In the genomic region with DNA sequence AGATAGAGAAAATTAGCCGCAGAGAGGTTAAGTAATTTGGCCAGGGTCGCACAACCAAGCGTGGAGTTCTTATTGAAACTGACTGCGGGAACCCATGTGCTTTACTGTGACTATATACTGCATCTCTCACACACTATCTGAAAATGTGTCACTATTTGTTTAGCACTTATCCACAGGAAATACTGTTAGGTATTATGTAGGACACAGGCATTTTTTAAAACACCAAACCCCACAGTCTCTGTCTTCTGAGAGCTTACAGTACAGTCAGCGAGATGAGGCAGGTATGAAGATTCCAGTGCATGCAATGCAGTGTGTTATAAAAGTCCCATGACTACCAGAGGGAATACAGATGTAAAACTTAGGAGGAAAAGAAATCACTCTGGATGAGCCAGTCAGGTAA, we compare ENCODE assay signal across 19 cellular contexts. TPM values are rescaled to one million over a fixed set of nuclear protein-coding genes. Genes with fewer than 3 reads are reported as not detected.
A peak's percentile ranks its signal among the peaks of the same experiment; 100 is the strongest.
DNase-seq lines count a peak whose midpoint lies in the region; ATAC-seq and TF ChIP-seq lines count a peak whose summit lies in the region.
"Had no signal": no experiment of that assay in that cellular context is flagged by ENCODE, and none has a peak within 500 bp of the region (broad histone marks: within the 10 kb centered on the region; RNA-seq: fewer than 3 reads in every experiment).

No MANE protein-coding gene starts in this region.

- no peaks in the 10 kb centered on the region for H3K27me3 Mint-ChIP-seq in CD4-positive, alpha-beta memory T cell
- H3K27me3 Mint-ChIP-seq in activated naive CD8-positive, alpha-beta T cell treated with anti-CD3 and anti-CD28 coated beads, Interleukin-2, amount 10 ng/mL, durations not matched to agents 7 days and 5 days, result no peaks in the 10 kb centered on the region

- peaks cover 39% of the 10 kb centered on the region for H3K4me1 ChIP-seq in CD4-positive, alpha-beta memory T cell (ENCODE audit: insufficient read depth, low read length)
- H3K4me1 ChIP-seq in mucosa of descending colon (ENCODE audit: low read depth) (no peaks in the 10 kb centered on the region), esophagus squamous epithelium (peaks cover 0 to 3% (median 0%) of the 10 kb centered on the region in 3 donors)
- H3K4me1 ChIP-seq: parathyroid adenoma, sigmoid colon had no signal

- H3K27me3 ChIP-seq in CD4-positive, alpha-beta memory T cell (ENCODE audit: insufficient read depth, low read length), result no peaks in the 10 kb centered on the region
- H3K27me3 ChIP-seq in esophagus squamous epithelium, result no peaks in the 10 kb centered on the region
- H3K27me3 ChIP-seq: sigmoid colon had no signal

- DNase-seq in CD4-positive, alpha-beta memory T cell, result peak in 3 of 5 donors; percentile 14 to 22 (median 22)
- peak; percentile 78 for DNase-seq in DMS53 treated with DMSO at 0.1 percent for 48 hours (lab: John Stamatoyannopoulos, UW; ENCODE audit: unreplicated experiment)
- no peak for DNase-seq in activated naive CD8-positive, alpha-beta T cell treated with anti-CD3 and anti-CD28 coated beads, Interleukin-2, amount 10 ng/mL, durations not matched to agents 7 days and 5 days
- DNase-seq in mucosa of descending colon, result no peak
- no peak for DNase-seq in epidermal melanocyte (ENCODE audit: insufficient read length, low spot score)
- no peak for DNase-seq in esophagus squamous epithelium (lab: John Stamatoyannopoulos, UW)
- DNase-seq: AML-193; GF-D8; head of caudate nucleus; NCI-H1092; NCI-H2081 treated with DMSO at 0.1 percent for 48 hours; NCI-H524; sigmoid colon; stimulated activated CD4-positive, alpha-beta T cell treated with anti-CD3 and anti-CD28 coated beads, Interleukin-2, amount 100 ng/mL, for 24 hours had no signal

- TF ChIP-seq CTCF in mucosa of descending colon (IDR thresholded peaks at IDR 0.05) (no peak), esophagus squamous epithelium (IDR thresholded peaks at IDR 0.05) (no peak)

- H3K9me3 Mint-ChIP-seq in CD4-positive, alpha-beta memory T cell, result no peaks in the 10 kb centered on the region
- H3K9me3 Mint-ChIP-seq in activated naive CD8-positive, alpha-beta T cell treated with anti-CD3 and anti-CD28 coated beads, Interleukin-2, amount 10 ng/mL, durations not matched to agents 7 days and 5 days, result peaks cover 1% of the 10 kb centered on the region

- peaks cover 29 to 59% (median 44%) of the 10 kb centered on the region in 4 donors for H3K4me1 Mint-ChIP-seq in CD4-positive, alpha-beta memory T cell
- H3K4me1 Mint-ChIP-seq in activated naive CD8-positive, alpha-beta T cell treated with anti-CD3 and anti-CD28 coated beads, Interleukin-2, amount 10 ng/mL, durations not matched to agents 7 days and 5 days, result peaks cover 28% of the 10 kb centered on the region

- H3K27ac ChIP-seq in CD4-positive, alpha-beta memory T cell (ENCODE audit: low read depth, low read length), result no peak overlapping the region
- no peak overlapping the region for H3K27ac ChIP-seq in esophagus squamous epithelium
- H3K27ac ChIP-seq: parathyroid adenoma, RWPE1, sigmoid colon, VCaP had no signal

- intact Hi-C loops in CD4-positive, alpha-beta memory T cell (cut with micrococcal nuclease), result no loop called here
- intact Hi-C loops in mucosa of descending colon (cut with DNase I, micrococcal nuclease) (no loop called here), esophagus squamous epithelium (cut with DNase I) (no loop called here)

- peak overlapping the region; percentile 51 to 92 (median 74) for H3K27ac Mint-ChIP-seq in CD4-positive, alpha-beta memory T cell
- H3K27ac Mint-ChIP-seq in activated naive CD8-positive, alpha-beta T cell treated with anti-CD3 and anti-CD28 coated beads, Interleukin-2, amount 10 ng/mL, durations not matched to agents 7 days and 5 days, result peak overlapping the region; percentile 51

- CTCF ChIA-PET in CD4-positive, alpha-beta memory T cell (lab: Charles Lee; ENCODE audit: partially characterized antibody), result interaction anchor here (1.3 to 5.4 kb wide), 7 partner anchors 8 to 65 kb away, joined by 3 to 40 read pairs (median 5); a partner anchor contains a TSS

- H3K9me3 ChIP-seq in CD4-positive, alpha-beta memory T cell (ENCODE audit: control insufficient read depth in 1 of 2, low read length in 2 of 2), result no peaks in the 10 kb centered on the region
- no peaks in the 10 kb centered on the region for H3K9me3 ChIP-seq in mucosa of descending colon
- H3K9me3 ChIP-seq in esophagus squamous epithelium, result no peaks in the 10 kb centered on the region
- H3K9me3 ChIP-seq: sigmoid colon had no signal

- H3K4me3 ChIP-seq in CD4-positive, alpha-beta memory T cell (ENCODE audit: low read length in 2 of 2), result no peak overlapping the region
- H3K4me3 ChIP-seq in mucosa of descending colon (no peak overlapping the region), esophagus squamous epithelium (no peak overlapping the region)
- H3K4me3 ChIP-seq: sigmoid colon had no signal

- WGBS in esophagus squamous epithelium, 2 donors, result 94% methylated on average over 5 of the region's 5 CpGs

- ATAC-seq in activated naive CD8-positive, alpha-beta T cell treated with anti-CD3 and anti-CD28 coated beads, Interleukin-2, amount 10 ng/mL, durations not matched to agents 7 days and 5 days (ENCODE audit: low read depth), result peak; percentile 51
- ATAC-seq in mucosa of descending colon, result peak; percentile 38
- ATAC-seq in HG03378 (IDR thresholded peaks at IDR 0.05; ENCODE audit: unreplicated experiment), result no peak
- no peak for ATAC-seq in GM21526 (IDR thresholded peaks at IDR 0.05; ENCODE audit: low FRiP score, unreplicated experiment)

- peaks cover 33% of the 10 kb centered on the region for H3K36me3 ChIP-seq in CD4-positive, alpha-beta memory T cell (ENCODE audit: insufficient read depth, low read length)
- H3K36me3 ChIP-seq in mucosa of descending colon (ENCODE audit: low read depth) (no peaks in the 10 kb centered on the region), esophagus squamous epithelium (peaks cover 0 to 88% (median 3%) of the 10 kb centered on the region in 3 donors)

- H3K4me3 Mint-ChIP-seq in CD4-positive, alpha-beta memory T cell, result peak overlapping the region; percentile 68 to 89 (median 82)
- peak overlapping the region; percentile 2 for H3K4me3 Mint-ChIP-seq in activated naive CD8-positive, alpha-beta T cell treated with anti-CD3 and anti-CD28 coated beads, Interleukin-2, amount 10 ng/mL, durations not matched to agents 7 days and 5 days

- POLR2A ChIA-PET in CD4-positive, alpha-beta memory T cell (lab: Charles Lee; ENCODE audit: partially characterized antibody), result interaction anchor here (1.5 to 18.6 kb wide), 6 partner anchors 8 to 56 kb away, joined by 10 to 276 read pairs (median 80); a partner anchor contains a TSS
- POLR2A ChIA-PET in activated naive CD8-positive, alpha-beta T cell treated with anti-CD3 and anti-CD28 coated beads, Interleukin-2, amount 10 ng/mL, durations not matched to agents 7 days and 5 days (lab: Charles Lee), result interaction anchor here (16.2 kb wide), 1 partner anchor 9 kb away, joined by 183 read pairs; a partner anchor contains a TSS

- TF ChIP-seq POLR2A in esophagus squamous epithelium (IDR thresholded peaks at IDR 0.05), result no peak

- peaks cover 59 to 67% of the 10 kb centered on the region in 2 donors for H3K36me3 Mint-ChIP-seq in CD4-positive, alpha-beta memory T cell
- H3K36me3 Mint-ChIP-seq in activated naive CD8-positive, alpha-beta T cell treated with anti-CD3 and anti-CD28 coated beads, Interleukin-2, amount 10 ng/mL, durations not matched to agents 7 days and 5 days, result peaks cover 62% of the 10 kb centered on the region

RNA-seq across cellular contexts. Expression of a gene that starts 11.3 kb away (rescaled TPM):
- 100 to 1,000 TPM; 359 to 364 TPM for total RNA-seq in CD4-positive, alpha-beta memory T cell
- polyA plus RNA-seq in CD4-positive, alpha-beta memory T cell, result 100 to 1,000 TPM; 254 to 306 TPM
- 100 to 1,000 TPM; 248 to 263 TPM for total RNA-seq in activated naive CD8-positive, alpha-beta T cell treated with anti-CD3 and anti-CD28 coated beads, Interleukin-2, amount 10 ng/mL, durations not matched to agents 7 days and 5 days
- 10 to 100 TPM; 55.0 to 75.6 (median 75.2) TPM for total RNA-seq in mucosa of descending colon
- 10 to 100 TPM; 31.8 to 88.1 (median 45.3) TPM for total RNA-seq in esophagus squamous epithelium

RNA-seq across cellular contexts. Expression of a gene that starts 57.5 kb away (rescaled TPM):
- 100 to 1,000 TPM in 1 of 2 experiments, 10 to 100 TPM in 1; 97.4 to 103 TPM for total RNA-seq in CD4-positive, alpha-beta memory T cell
- 10 to 100 TPM; 61.2 to 75.3 TPM for polyA plus RNA-seq in CD4-positive, alpha-beta memory T cell
- total RNA-seq in activated naive CD8-positive, alpha-beta T cell treated with anti-CD3 and anti-CD28 coated beads, Interleukin-2, amount 10 ng/mL, durations not matched to agents 7 days and 5 days, result 10 to 100 TPM; 60.9 to 66.6 TPM
- total RNA-seq in mucosa of descending colon (10 to 100 TPM; 28.1 to 54.4 (median 37.6) TPM), esophagus squamous epithelium (10 to 100 TPM; 34.3 to 46.8 (median 39.4) TPM)

Comparison
In these comparisons a context has a peak if more than half of its experiments do, and no peak if none do; other contexts are left out.
1. DNase-seq: peak in CD4-positive, alpha-beta memory T cell (3 of 5) and DMS53 treated with DMSO at 0.1 percent for 48 hours (single experiment); none in activated naive CD8-positive, alpha-beta T cell treated with anti-CD3 and anti-CD28 coated beads, Interleukin-2, amount 10 ng/mL, durations not matched to agents 7 days and 5 days (single experiment), mucosa of descending colon (0 of 3), epidermal melanocyte (single experiment) and esophagus squamous epithelium (single experiment).
2. ATAC-seq: peak in activated naive CD8-positive, alpha-beta T cell treated with anti-CD3 and anti-CD28 coated beads, Interleukin-2, amount 10 ng/mL, durations not matched to agents 7 days and 5 days (single experiment) and mucosa of descending colon (single experiment); none in HG03378 (single experiment) and GM21526 (single experiment).